In the genomic region with DNA sequence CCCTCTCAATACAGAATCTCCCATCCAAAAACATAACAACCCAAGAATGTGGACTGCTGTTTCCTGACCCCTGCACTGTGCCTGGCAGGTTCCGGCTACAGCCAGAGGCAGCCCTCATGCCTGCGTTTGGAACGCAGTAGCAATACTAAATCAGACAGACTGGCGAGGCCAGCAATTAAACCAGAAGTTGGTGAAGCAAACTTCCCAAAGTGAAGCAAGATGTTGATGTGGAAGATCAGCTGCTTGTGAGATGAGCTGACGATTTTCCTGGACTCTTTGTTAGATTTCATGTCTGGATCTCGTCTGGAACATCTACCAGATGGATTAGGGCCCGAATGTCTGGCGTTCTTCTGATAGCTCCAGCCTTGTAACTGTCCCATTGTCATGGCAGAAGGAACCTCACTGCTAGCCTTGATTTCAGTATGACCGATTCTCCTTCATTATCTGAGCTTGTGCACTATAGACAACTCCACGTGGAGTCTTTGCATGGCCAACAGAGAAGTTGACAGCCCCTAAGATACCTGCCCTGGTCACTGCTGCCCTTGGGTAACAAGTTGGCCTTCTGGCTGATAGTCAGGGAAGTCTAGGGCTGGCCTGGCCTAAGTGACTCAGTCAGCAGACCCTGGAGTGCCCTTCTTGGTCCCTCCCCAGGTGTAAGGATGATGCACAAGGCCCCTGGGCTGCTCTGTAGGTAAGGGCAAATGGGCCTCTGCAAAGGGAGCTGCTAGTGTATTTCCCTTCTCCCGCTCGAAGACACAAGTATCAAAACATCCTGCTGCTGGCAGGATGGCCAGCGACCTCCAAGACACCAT, we compare ENCODE assay signal across 16 cellular contexts.
DNase-seq lines count a peak whose midpoint lies in the region; ATAC-seq and TF ChIP-seq lines count a peak whose summit lies in the region.
"Had no signal": no experiment of that assay in that cellular context is flagged by ENCODE, and none has a peak within 500 bp of the region (broad histone marks: within the 10 kb centered on the region; RNA-seq: fewer than 3 reads in every experiment).

No MANE protein-coding gene starts in this region.

- no peaks in the 10 kb centered on the region for H3K36me3 ChIP-seq in right lobe of liver
- H3K36me3 ChIP-seq in gastrocnemius medialis: no peaks in the 10 kb centered on the region
- H3K36me3 ChIP-seq: MG63 had no signal

- H3K4me3 ChIP-seq in right cardiac atrium (ENCODE audit: low read length) (no peak overlapping the region), right lobe of liver (no peak overlapping the region), gastrocnemius medialis (no peak overlapping the region)
- H3K4me3 ChIP-seq: MG63, PC-9 had no signal

- DNase-seq in right cardiac atrium (no peak), Right ventricle myocardium superior (no peak), right lobe of liver (no peak), gastrocnemius medialis (peak in 1 of 2 donors; percentile 34), NCI-H1417 treated with DMSO at 0.1 percent for 48 hours (lab: John Stamatoyannopoulos, UW) (no peak), NCI-H524 treated with DMSO at 0.1 percent for 48 hours (lab: John Stamatoyannopoulos, UW) (no peak)
- DNase-seq in stimulated activated naive CD4-positive, alpha-beta T cell treated with Interleukin-2 at 50 U/mL for 16 hours (lab: John Stamatoyannopoulos, UW): no peak
- DNase-seq: COR-L47, H7, MG63, NCI-H1092 treated with DMSO at 0.1 percent for 48 hours, NCI-H187 treated with DMSO at 0.1 percent for 48 hours, NCI-H446, NCI-H748 treated with DMSO at 0.1 percent for 48 hours, PC-9 had no signal

- H3K27me3 ChIP-seq in right cardiac atrium (ENCODE audit: control insufficient read depth, insufficient read depth) (no peaks in the 10 kb centered on the region), right lobe of liver (no peaks in the 10 kb centered on the region), gastrocnemius medialis (no peaks in the 10 kb centered on the region)
- H3K27me3 ChIP-seq: MG63 had no signal

- 68% methylated on average over 13 of the region's 13 CpGs for WGBS in right cardiac atrium
- 86% methylated on average over 7 of the region's 13 CpGs for WGBS in right lobe of liver (ENCODE audit: insufficient coverage, low coverage, low lambda C conversion rate, missing lambda C conversion rate)

- TF ChIP-seq POLR2A in right lobe of liver (IDR thresholded peaks at IDR 0.05) (no peak), gastrocnemius medialis (IDR thresholded peaks at IDR 0.05) (no peak)

- intact Hi-C loops in right cardiac atrium (cut with DNase I) (no loop called here), Right ventricle myocardium superior (cut with DNase I) (no loop called here), right lobe of liver (cut with DNase I) (no loop called here), gastrocnemius medialis (cut with DNase I; ENCODE audit: low total_unique reads) (no loop called here)

- H3K4me1 ChIP-seq in right cardiac atrium (ENCODE audit: control insufficient read depth, insufficient read depth, low read length) (peaks cover 13% of the 10 kb centered on the region), right lobe of liver (peaks cover 0 to 65% (median 36%) of the 10 kb centered on the region in 4 donors), gastrocnemius medialis (peaks cover 0 to 6% of the 10 kb centered on the region in 2 donors)

- TF ChIP-seq CTCF in right lobe of liver (IDR thresholded peaks at IDR 0.05) (no peak), gastrocnemius medialis (IDR thresholded peaks at IDR 0.05 in 4 of 5, conservative IDR thresholded peaks at IDR 0.05 in 1 of 5) (no peak)

- in situ Hi-C loops in gastrocnemius medialis (cut with MboI; ENCODE audit: low sequenced_read_pairs in 4 of 4): no loop called here

- H3K9me3 ChIP-seq in right cardiac atrium (ENCODE audit: control insufficient read depth, low read length): no peaks in the 10 kb centered on the region
- no peaks in the 10 kb centered on the region for H3K9me3 ChIP-seq in right lobe of liver
- no peaks in the 10 kb centered on the region for H3K9me3 ChIP-seq in gastrocnemius medialis
- H3K9me3 ChIP-seq: MG63 had no signal

- H3K27ac ChIP-seq in right cardiac atrium (ENCODE audit: low read length) (peak overlapping the region; percentile 85), right lobe of liver (peak overlapping the region in 2 of 3 donors; percentile 46 to 63), gastrocnemius medialis (peak overlapping the region in 1 of 4 donors; percentile 24)
- H3K27ac ChIP-seq: PC-9 had no signal

- ATAC-seq in right cardiac atrium (peak; percentile 15 to 36), Right ventricle myocardium superior (ENCODE audit: poor library complexity) (no peak), right lobe of liver (no peak), gastrocnemius medialis (peak; percentile 63 to 68), GM21529 (IDR thresholded peaks at IDR 0.05; ENCODE audit: unreplicated experiment) (no peak)

Comparison
In these comparisons a context has a peak if more than half of its experiments do, and no peak if none do; other contexts are left out.
1. ATAC-seq: peak in right cardiac atrium (2 of 2) and gastrocnemius medialis (2 of 2); none in Right ventricle myocardium superior (single experiment), right lobe of liver (0 of 4) and GM21529 (single experiment).